1 cellular context compared by ENCODE assay signal in the genomic region with DNA sequence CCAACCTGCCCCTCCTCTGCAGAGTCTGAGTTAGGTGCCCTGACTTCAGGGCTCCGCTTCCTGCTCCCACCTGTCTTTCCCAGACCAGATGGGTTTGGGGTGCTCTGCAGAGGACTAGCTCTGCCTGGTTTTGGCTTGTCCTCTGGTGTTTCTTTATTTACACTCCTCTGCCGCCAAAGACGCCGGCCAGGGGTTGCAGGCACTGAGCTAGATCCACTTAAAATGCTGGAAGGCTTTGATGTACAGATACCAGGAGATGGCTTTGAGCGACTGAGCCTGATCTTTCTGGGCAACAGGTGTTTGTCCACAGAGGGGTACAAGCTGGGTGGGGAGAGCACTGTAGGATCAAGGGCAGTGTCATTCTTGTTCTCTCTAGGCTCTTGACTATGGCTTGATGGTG.
TF ChIP-seq lines count a peak whose summit lies in the region.

No MANE protein-coding gene starts in this region.

TF ChIP-seq in WTC11, 78 proteins besides CTCF, POLR2A, EP300 and RAD21 (continued from another document):
- TF ChIP-seq, protein P1, sequence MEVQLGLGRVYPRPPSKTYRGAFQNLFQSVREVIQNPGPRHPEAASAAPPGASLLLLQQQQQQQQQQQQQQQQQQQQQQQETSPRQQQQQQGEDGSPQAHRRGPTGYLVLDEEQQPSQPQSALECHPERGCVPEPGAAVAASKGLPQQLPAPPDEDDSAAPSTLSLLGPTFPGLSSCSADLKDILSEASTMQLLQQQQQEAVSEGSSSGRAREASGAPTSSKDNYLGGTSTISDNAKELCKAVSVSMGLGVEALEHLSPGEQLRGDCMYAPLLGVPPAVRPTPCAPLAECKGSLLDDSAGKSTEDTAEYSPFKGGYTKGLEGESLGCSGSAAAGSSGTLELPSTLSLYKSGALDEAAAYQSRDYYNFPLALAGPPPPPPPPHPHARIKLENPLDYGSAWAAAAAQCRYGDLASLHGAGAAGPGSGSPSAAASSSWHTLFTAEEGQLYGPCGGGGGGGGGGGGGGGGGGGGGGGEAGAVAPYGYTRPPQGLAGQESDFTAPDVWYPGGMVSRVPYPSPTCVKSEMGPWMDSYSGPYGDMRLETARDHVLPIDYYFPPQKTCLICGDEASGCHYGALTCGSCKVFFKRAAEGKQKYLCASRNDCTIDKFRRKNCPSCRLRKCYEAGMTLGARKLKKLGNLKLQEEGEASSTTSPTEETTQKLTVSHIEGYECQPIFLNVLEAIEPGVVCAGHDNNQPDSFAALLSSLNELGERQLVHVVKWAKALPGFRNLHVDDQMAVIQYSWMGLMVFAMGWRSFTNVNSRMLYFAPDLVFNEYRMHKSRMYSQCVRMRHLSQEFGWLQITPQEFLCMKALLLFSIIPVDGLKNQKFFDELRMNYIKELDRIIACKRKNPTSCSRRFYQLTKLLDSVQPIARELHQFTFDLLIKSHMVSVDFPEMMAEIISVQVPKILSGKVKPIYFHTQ (CRISPR knock-in tag; IDR thresholded peaks at IDR 0.05), result no peak
